8 cellular contexts compared by ENCODE assay signal in genomic region chr16:84504420-84505248, GRCh38. TPM values are rescaled to one million over a fixed set of nuclear protein-coding genes. Genes with fewer than 3 reads are reported as not detected.
DNase-seq lines count a peak whose midpoint lies in the region; ATAC-seq and TF ChIP-seq lines count a peak whose summit lies in the region.

TSS of gene MEAK7 (minus strand) at chr16:84504659. CDS start at chr16:84498086, 6,573 bp downstream.

- TF ChIP-seq CTCF in dorsolateral prefrontal cortex (IDR thresholded peaks at IDR 0.05 in 54 of 56, conservative IDR thresholded peaks at IDR 0.05 in 2 of 56; ENCODE audit: low read depth in 1 of 56, partially characterized antibody in 56 of 56) = peak in 28 of 56 donors; percentile 6 to 57 (median 30)
- TF ChIP-seq CTCF in right lobe of liver (IDR thresholded peaks at IDR 0.05) = peak in 2 of 4 donors; percentile 12 to 18

- no peaks in the 10 kb centered on the region for H3K27me3 ChIP-seq in dorsolateral prefrontal cortex
- no peaks in the 10 kb centered on the region for H3K27me3 ChIP-seq in right lobe of liver

- no peaks in the 10 kb centered on the region for H3K9me3 ChIP-seq in right lobe of liver

- H3K27ac ChIP-seq in dorsolateral prefrontal cortex (peak within 1 kb of the TSS in 56 of 59 donors; percentile 9 to 90 (median 76)), right lobe of liver (peak within 1 kb of the TSS in 2 of 3 donors; percentile 31 to 58)

- peak; percentile 98 for DNase-seq in AG08396 (ENCODE audit: low spot score)
- DNase-seq in NCI-H526 treated with DMSO at 0.1 percent for 48 hours (lab: John Stamatoyannopoulos, UW) = peak; percentile 77
- DNase-seq in activated CD4-positive, alpha-beta T cell treated with anti-CD3 and anti-CD28 coated beads, Interleukin-2, amount 50 U/mL, for 48 hours = peak; percentile 99
- peak; percentile 96 to 99 (median 99) for DNase-seq in dorsolateral prefrontal cortex
- peak; percentile 98 to 99 (median 99) for DNase-seq in right lobe of liver
- peak; percentile 96 to 98 for DNase-seq in stimulated activated CD4-positive, alpha-beta T cell treated with anti-CD3 and anti-CD28 coated beads, Interleukin-4, amount 100 ng/mL, for 4 hours

- no peaks in the 10 kb centered on the region for H3K4me1 ChIP-seq in right lobe of liver

- no peaks in the 10 kb centered on the region for H3K36me3 ChIP-seq in right lobe of liver

- peak; percentile 90 for ATAC-seq in GM18870 (IDR thresholded peaks at IDR 0.05; ENCODE audit: unreplicated experiment)
- ATAC-seq in HG03135 (IDR thresholded peaks at IDR 0.05; ENCODE audit: unreplicated experiment) = peak; percentile 89
- peak; percentile 97 to 99 (median 99) for ATAC-seq in right lobe of liver

- peak; percentile 53 for TF ChIP-seq POLR2A in right lobe of liver (IDR thresholded peaks at IDR 0.05)

- peak within 1 kb of the TSS; percentile 55 to 92 (median 81) for H3K4me3 ChIP-seq in dorsolateral prefrontal cortex
- peak within 1 kb of the TSS; percentile 62 to 78 (median 70) for H3K4me3 ChIP-seq in right lobe of liver

- intact Hi-C loops in dorsolateral prefrontal cortex (cut with DNase I) (loop anchor here (2.0 to 10.0 kb wide), 2 partner anchors 222 to 470 kb away; no protein-coding TSS in a partner anchor), right lobe of liver (cut with DNase I) (loop anchor here in 1 of 2 donors (5.0 kb wide), 1 partner anchor 118 kb away; no protein-coding TSS in a partner anchor)

- 9% methylated on average over 25 of the region's 45 CpGs for WGBS in right lobe of liver (ENCODE audit: insufficient coverage, low coverage, low lambda C conversion rate, missing lambda C conversion rate)

RNA-seq across cellular contexts. Expression of gene MEAK7, which starts in this region (rescaled TPM):
- 10 to 100 TPM; 12.5 to 34.5 (median 20.1) TPM for total RNA-seq in dorsolateral prefrontal cortex
- 1 to 10 TPM; 2.9 to 5.2 (median 3.4) TPM for total RNA-seq in right lobe of liver

Comparison
In these comparisons a context has a peak if more than half of its experiments do, and no peak if none do; other contexts are left out.
1. Peak in every context shown above with its lines: DNase-seq, ATAC-seq, H3K4me3 ChIP-seq and H3K27ac ChIP-seq.